Comparison of ENCODE assay signal across 22 cellular contexts in the genomic region with DNA sequence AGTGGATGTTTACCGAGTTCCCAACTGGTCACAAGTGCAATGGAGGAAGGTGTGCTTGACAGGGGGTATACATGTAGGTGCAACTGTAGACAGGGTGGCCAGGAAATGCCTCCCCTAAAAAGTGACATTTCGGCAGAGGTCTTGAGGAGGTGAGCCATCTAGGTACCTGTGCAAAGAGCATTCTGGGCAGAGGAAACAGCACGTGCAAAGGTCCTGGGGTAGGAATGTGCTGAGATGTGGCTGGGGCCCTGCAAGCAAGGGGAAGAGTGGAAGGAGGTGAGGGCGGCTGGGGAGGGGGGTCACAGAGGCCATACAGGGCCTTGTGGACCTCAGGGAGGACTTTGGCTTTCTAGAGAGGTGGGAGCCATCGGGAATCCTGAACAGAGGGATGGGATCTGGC. TPM values are rescaled to one million over a fixed set of nuclear protein-coding genes. Genes with fewer than 3 reads are reported as not detected.
DNase-seq lines count a peak whose midpoint lies in the region; ATAC-seq, FAIRE-seq and TF ChIP-seq lines count a peak whose summit lies in the region.
"Had no signal": no experiment of that assay in that cellular context is flagged by ENCODE, and none has a peak within 500 bp of the region (broad histone marks: within the 10 kb centered on the region; RNA-seq: fewer than 3 reads in every experiment).

No MANE protein-coding gene starts in this region.

- H3K27ac ChIP-seq in HEK293 (ENCODE audit: extremely low read depth, low read depth, low read length) (no peak overlapping the region), OCI-LY3 (ENCODE audit: low read length) (peak overlapping the region; percentile 45), K562 (ENCODE audit: extremely low read depth, low read depth, low read length) (no peak overlapping the region), tibial nerve (no peak overlapping the region)
- H3K27ac ChIP-seq: GM23248 had no signal

- H3K36me3 ChIP-seq in HEK293 (ENCODE audit: control insufficient read depth in 2 of 2, insufficient read depth in 1 of 2, low read length in 2 of 2) (no peaks in the 10 kb centered on the region; a peak in 1 of 3 replicates), OCI-LY3 (replicated peaks; ENCODE audit: low read depth, low read length) (no peaks in the 10 kb centered on the region), K562 (ENCODE audit: control insufficient read depth, insufficient read depth, low read length) (no peaks in the 10 kb centered on the region), tibial nerve (no peaks in the 10 kb centered on the region)
- H3K36me3 ChIP-seq: BE2C, HAP-1 had no signal

- H3K27me3 ChIP-seq in OCI-LY3 (ENCODE audit: low read depth, low read length) (no peaks in the 10 kb centered on the region), K562 (ENCODE audit: control insufficient read depth in 2 of 2, insufficient read depth in 2 of 2, low read length in 2 of 2) (no peaks in the 10 kb centered on the region), tibial nerve (no peaks in the 10 kb centered on the region)
- H3K27me3 ChIP-seq: BE2C had no signal

- H3K79me2 ChIP-seq in OCI-LY3 (ENCODE audit: low read length) (no peaks in the 10 kb centered on the region), K562 (ENCODE audit: control insufficient read depth, insufficient read depth, low read length) (peaks cover 9% of the 10 kb centered on the region)

- no peak for TF ChIP-seq RAD21 in K562 (CRISPR knock-in tag; conservative IDR thresholded peaks at IDR 0.05 in 1 of 2, IDR thresholded peaks at IDR 0.05 in 1 of 2)

- H3K27me3 Mint-ChIP-seq in mesothelial cell of epicardium (ENCODE audit: low read depth) = no peaks in the 10 kb centered on the region

- H3K4me3 ChIP-seq in HEK293 (ENCODE audit: low read depth, low read length) (no peak overlapping the region), OCI-LY3 (ENCODE audit: low read length) (0 out of 2 replicates have a peak overlapping the region, but pooled peaks have one; percentile 0), K562 (no peak overlapping the region), tibial nerve (no peak overlapping the region)
- H3K4me3 ChIP-seq: GM12878, GM23248, HAP-1 had no signal

- TF ChIP-seq CTCF in HEK293 (tag by site-specific recombination; IDR thresholded peaks at IDR 0.05) = no peak
- no peak for TF ChIP-seq CTCF in OCI-LY3 (IDR thresholded peaks at IDR 0.05; ENCODE audit: low read depth, low read length)
- TF ChIP-seq CTCF in K562 (IDR thresholded peaks at IDR 0.05 in 2 of 3, conservative IDR thresholded peaks at IDR 0.05 in 1 of 3; ENCODE audit: insufficient read depth in 2 of 3, low read depth in 1 of 3, low read length in 3 of 3) = no peak
- no peak for TF ChIP-seq CTCF in mesothelial cell of epicardium (IDR thresholded peaks at IDR 0.05; ENCODE audit: unreplicated experiment)
- no peak for TF ChIP-seq CTCF in tibial nerve (IDR thresholded peaks at IDR 0.05)

- peaks cover 7% of the 10 kb centered on the region for H3K36me3 Mint-ChIP-seq in mesothelial cell of epicardium
- H3K36me3 Mint-ChIP-seq: CD4-positive, CD25-positive, alpha-beta regulatory T cell; CD8-positive, alpha-beta memory T cell had no signal

- no peak for FAIRE-seq in K562 (lab: Jason Lieb, UNC)
- FAIRE-seq: A204.1, GM12878, GM19239 had no signal

- H3K27ac Mint-ChIP-seq in mesothelial cell of epicardium = peak overlapping the region; percentile 19

- TF ChIP-seq EP300 in K562 (IDR thresholded peaks at IDR 0.05; ENCODE audit: low read length) = no peak
- no peak for TF ChIP-seq EP300 in tibial nerve (IDR thresholded peaks at IDR 0.05)

- CTCF ChIA-PET in HEK293 (lab: Yijun Ruan, JAX) = interaction anchor here (1.0 to 3.3 kb wide), 4 partner anchors 8 to 150 kb away, joined by 3 to 74 read pairs (median 5); no protein-coding TSS in a partner anchor
- CTCF ChIA-PET in K562 (lab: Yijun Ruan, JAX; ENCODE audit: low intra/inter-chr PET ratio) = interaction anchor here (0.7 to 0.8 kb wide), 2 partner anchors 143 to 151 kb away, joined by 3 read pairs; no protein-coding TSS in a partner anchor

- H3K4me1 Mint-ChIP-seq in mesothelial cell of epicardium = peaks cover 1% of the 10 kb centered on the region

- peaks cover 3% of the 10 kb centered on the region for H3K9me3 Mint-ChIP-seq in mesothelial cell of epicardium
- H3K9me3 Mint-ChIP-seq: CD8-positive, alpha-beta memory T cell had no signal

- H3K4me2 ChIP-seq in OCI-LY3 (ENCODE audit: low read length) = peak overlapping the region; percentile 26
- H3K4me2 ChIP-seq in K562 (ENCODE audit: insufficient read depth, low read length) = no peak overlapping the region

- no peaks in the 10 kb centered on the region for H3K9me3 ChIP-seq in HEK293 (ENCODE audit: control insufficient read depth, insufficient read depth, low read depth, low read length)
- no peaks in the 10 kb centered on the region for H3K9me3 ChIP-seq in OCI-LY3 (ENCODE audit: insufficient read depth, low read length)
- H3K9me3 ChIP-seq in K562 (replicated peaks; ENCODE audit: control insufficient read depth, insufficient read depth, low read depth, low read length) = no peaks in the 10 kb centered on the region
- no peaks in the 10 kb centered on the region for H3K9me3 ChIP-seq in tibial nerve
- H3K9me3 ChIP-seq: BE2C, HAP-1 had no signal

- H2AFZ ChIP-seq in OCI-LY3 (ENCODE audit: low read depth, low read length) = no peak overlapping the region
- no peak overlapping the region for H2AFZ ChIP-seq in K562 (ENCODE audit: low read depth, low read length)
- H2AFZ ChIP-seq: GM23248 had no signal

- H3K9ac ChIP-seq in OCI-LY3 (ENCODE audit: low read length) (no peak overlapping the region), K562 (ENCODE audit: insufficient read depth in 1 of 2, low read depth in 2 of 2, low read length in 2 of 2) (no peak overlapping the region)
- H3K9ac ChIP-seq: GM23248 had no signal

- TF ChIP-seq POLR2A in K562 (conservative IDR thresholded peaks at IDR 0.05) (no peak), tibial nerve (IDR thresholded peaks at IDR 0.05) (no peak)

- DNase-seq in K562 (ENCODE audit: extremely low read depth in 1 of 4, low spot score in 3 of 4) (no peak), mesothelial cell of epicardium (ENCODE audit: low spot score in 2 of 2, unreplicated experiment in 2 of 2) (no peak), tibial nerve (ENCODE audit: low spot score in 2 of 2) (no peak)
- DNase-seq: ACHN; C1 segment of cervical spinal cord; CD4-positive, CD25-positive, alpha-beta regulatory T cell; CD8-positive, alpha-beta memory T cell; COR-L47; DMS 273 treated with DMSO at 0.1 percent for 48 hours; DMS53; EL; GM23248; IMR-90 had no signal

- H3K9me1 ChIP-seq in K562 (ENCODE audit: control insufficient read depth, insufficient read depth, low read length) = no peaks in the 10 kb centered on the region

- H4K20me1 ChIP-seq in OCI-LY3 (ENCODE audit: insufficient read depth, low read length) (no peaks in the 10 kb centered on the region), K562 (replicated peaks; ENCODE audit: control insufficient read depth, insufficient read depth, low read length) (peaks cover 8% of the 10 kb centered on the region; the same call in 1 of the 2 replicates)

- in situ Hi-C loops in K562 (cut with MboI) = loop anchor here (5.0 kb wide), 2 partner anchors 149 to 279 kb away; a partner anchor contains a TSS

- WGBS in K562 (ENCODE audit: insufficient coverage, low coverage, missing lambda C conversion rate) = 54% methylated on average over 4 of the region's 5 CpGs
- WGBS in tibial nerve, 2 donors = 86 to 88% methylated on average over 5 of the region's 5 CpGs

- intact Hi-C loops in K562 (cut with micrococcal nuclease) = loop anchor here (2.0 to 10.0 kb wide), 2 partner anchors 151 to 287 kb away; no protein-coding TSS in a partner anchor

- ATAC-seq in K562 (no peak), GM21576 (IDR thresholded peaks at IDR 0.05; ENCODE audit: unreplicated experiment) (no peak), HG02852 (IDR thresholded peaks at IDR 0.05; ENCODE audit: unreplicated experiment) (no peak)

- BruUV-seq in K562 (replicated peaks; lab: Mats Ljungman, UMichigan) = no TSS peak

- no peaks in the 10 kb centered on the region for H3K4me1 ChIP-seq in HEK293 (ENCODE audit: control insufficient read depth, insufficient read depth, low read length)
- peaks cover 36% of the 10 kb centered on the region for H3K4me1 ChIP-seq in OCI-LY3 (ENCODE audit: low read length)
- peaks cover 0 to 5% of the 10 kb centered on the region in 2 experiments; a peak in 2 of 5 replicates for H3K4me1 ChIP-seq in K562 (replicated peaks in 1 of 2; ENCODE audit: control insufficient read depth in 2 of 2, insufficient read depth in 2 of 2, low read length in 2 of 2)
- H3K4me1 ChIP-seq in tibial nerve = peaks cover 0 to 7% (median 0%) of the 10 kb centered on the region in 4 donors
- H3K4me1 ChIP-seq: BE2C, HAP-1 had no signal

- POLR2A ChIA-PET in HEK293 (lab: Yijun Ruan, JAX) = no interaction called here
- POLR2A ChIA-PET in K562 (lab: Yijun Ruan, JAX) = interaction anchor here (0.7 kb wide), 1 partner anchor 204 kb away, joined by 3 read pairs; no protein-coding TSS in a partner anchor

- no peak overlapping the region for H3K4me3 Mint-ChIP-seq in mesothelial cell of epicardium

TF ChIP-seq in HEK293, 187 proteins besides CTCF, POLR2A, EP300 and RAD21:
- TF ChIP-seq IKZF3 (tag by site-specific recombination; IDR thresholded peaks at IDR 0.05) = no peak
- peak; percentile 95 for TF ChIP-seq ZNF623 (tag by site-specific recombination; IDR thresholded peaks at IDR 0.05)

TF ChIP-seq in K562, 482 proteins besides CTCF, POLR2A, EP300 and RAD21 (continues in another document):
- no peak for TF ChIP-seq STAT5A (IDR thresholded peaks at IDR 0.05; ENCODE audit: borderline replicate concordance, low read length)
- TF ChIP-seq SMARCA5 (IDR thresholded peaks at IDR 0.05) = peak; percentile 49; the same call in 1 of the 2 replicates

RNA-seq across cellular contexts. Expression of a gene that starts 8.1 kb away (rescaled TPM):
- total RNA-seq in K562 (2011; cell fraction: chromatin; rRNA removed; ENCODE audit: low replicate concordance) = 52.8 and 150 TPM in 2 replicates
- 73.8 and 77.4 TPM in 2 replicates for total RNA-seq in K562 (2011; cell fraction: nucleolus; rRNA removed)
- total RNA-seq in K562 (2011; cell fraction: nucleoplasm; rRNA removed) = 64.1 and 80.0 TPM in 2 replicates
- 10.9 TPM in 2 replicates for total RNA-seq in K562 (2014; rRNA removed)
- 2.8 and 3.3 TPM in 2 replicates for total RNA-seq in K562 (2014; rRNA removed; fragmentation: Illumina TruSeq; extraction: Trizol)
- total RNA-seq in K562 (2015; rRNA removed; fragmentation: Illumina TruSeq; extraction: Trizol) = 6.7 and 7.6 TPM in 2 replicates
- 33.2 and 37.0 TPM in 2 replicates for total RNA-seq in K562 (2021)
- 8.6 and 14.7 TPM in 2 replicates for polyA plus RNA-seq in K562 (2011; rRNA removed)
- polyA plus RNA-seq in K562 (2011; cell fraction: cytosol; rRNA removed) = 10.0 and 19.9 TPM in 2 replicates
- 50.7 and 75.0 TPM in 2 replicates for polyA plus RNA-seq in K562 (2011; cell fraction: nucleus; rRNA removed)
- polyA plus RNA-seq in K562 (2012) = 12.4 and 16.3 TPM in 2 replicates
- polyA plus RNA-seq in K562 (2014; fragmentation: Illumina TruSeq; extraction: Trizol) = 10.8 and 16.6 TPM in 2 replicates
- under 1 TPM; 0.14 to 0.27 TPM for polyA plus RNA-seq in K562 (2014; fragmentation: Nextera tagmentation; extraction: Ambion mirVana)
- 12.6 and 20.3 TPM in 2 replicates for polyA plus RNA-seq in K562 (2014; rRNA removed)
- polyA minus RNA-seq in K562 (2011; rRNA and poly(A)+ RNA removed) = 9.3 and 13.3 TPM in 2 replicates
- polyA minus RNA-seq in K562 (2011; cell fraction: cytosol; rRNA and poly(A)+ RNA removed) = 31.3 and 46.7 TPM in 2 replicates
- polyA minus RNA-seq in K562 (2011; cell fraction: nucleus; rRNA and poly(A)+ RNA removed) = 17.5 and 24.1 TPM in 2 replicates
- 97.9 to 106 TPM (median 102 TPM) in 3 replicates for total RNA-seq in mesothelial cell of epicardium
- total RNA-seq in tibial nerve = 10 to 100 TPM in 2 of 4 donors, 1 to 10 TPM in 2; 8.0 to 17.5 (median 11.2) TPM
